Comparison of ENCODE assay signal across 17 cellular contexts in the genomic region with DNA sequence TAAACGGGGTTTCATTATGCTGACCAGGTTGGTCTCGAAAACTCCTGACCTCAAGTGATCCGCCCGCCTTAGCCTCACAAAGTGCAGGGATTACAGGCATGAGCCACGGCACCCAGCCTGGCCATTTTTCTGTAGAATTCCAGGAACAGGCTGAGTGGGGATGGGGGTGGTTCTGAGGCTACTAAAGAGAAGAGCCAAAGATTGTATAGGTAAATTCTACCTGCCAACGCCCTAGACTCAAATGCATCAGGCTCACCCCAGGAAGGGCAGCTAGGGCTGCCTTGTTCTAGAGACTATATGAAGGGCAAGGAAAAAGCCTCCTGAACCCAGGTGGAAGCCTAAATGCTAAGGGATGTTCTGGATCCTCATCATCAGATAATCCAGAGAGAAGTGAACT. TPM values are rescaled to one million over a fixed set of nuclear protein-coding genes. Genes with fewer than 3 reads are reported as not detected.
A peak's percentile ranks its signal among the peaks of the same experiment; 100 is the strongest.
DNase-seq lines count a peak whose midpoint lies in the region; ATAC-seq and TF ChIP-seq lines count a peak whose summit lies in the region.
"Had no signal": no experiment of that assay in that cellular context is flagged by ENCODE, and none has a peak within 500 bp of the region (broad histone marks: within the 10 kb centered on the region; RNA-seq: fewer than 3 reads in every experiment).

No MANE protein-coding gene starts in this region.

- peaks cover 4 to 5% of the 10 kb centered on the region in 2 donors for H3K36me3 Mint-ChIP-seq in activated T-cell treated with anti-CD3 and anti-CD28 coated beads, Interleukin-2, amount 50 U/mL, for 72 hours (ENCODE audit: insufficient read depth in 2 of 2)
- no peaks in the 10 kb centered on the region for H3K36me3 Mint-ChIP-seq in activated CD4-positive, alpha-beta memory T cell treated with anti-CD3 and anti-CD28 coated beads for 36 hours
- no peaks in the 10 kb centered on the region for H3K36me3 Mint-ChIP-seq in type B pancreatic cell

- no peaks in the 10 kb centered on the region for H3K36me3 ChIP-seq in stomach
- H3K36me3 ChIP-seq: HAP-1, pancreas, uterus had no signal

- H3K27me3 Mint-ChIP-seq in activated T-cell treated with anti-CD3 and anti-CD28 coated beads, Interleukin-2, amount 50 U/mL, for 72 hours (ENCODE audit: low read depth): peaks cover 48% of the 10 kb centered on the region
- H3K27me3 Mint-ChIP-seq in activated CD4-positive, alpha-beta memory T cell treated with anti-CD3 and anti-CD28 coated beads for 36 hours: peaks cover 5% of the 10 kb centered on the region
- peaks cover 50% of the 10 kb centered on the region for H3K27me3 Mint-ChIP-seq in type B pancreatic cell

- TF ChIP-seq POLR2A in stomach (IDR thresholded peaks at IDR 0.05): no peak

- no peaks in the 10 kb centered on the region for H3K9me3 ChIP-seq in stomach
- H3K9me3 ChIP-seq: HAP-1, pancreas, uterus had no signal

- peaks cover 0 to 2% of the 10 kb centered on the region in 2 donors for H3K9me3 Mint-ChIP-seq in activated T-cell treated with anti-CD3 and anti-CD28 coated beads, Interleukin-2, amount 50 U/mL, for 72 hours
- peaks cover 4% of the 10 kb centered on the region for H3K9me3 Mint-ChIP-seq in activated CD4-positive, alpha-beta memory T cell treated with anti-CD3 and anti-CD28 coated beads for 36 hours
- no peaks in the 10 kb centered on the region for H3K9me3 Mint-ChIP-seq in type B pancreatic cell

- POLR2A ChIA-PET in activated CD4-positive, alpha-beta memory T cell treated with anti-CD3 and anti-CD28 coated beads for 36 hours (lab: Charles Lee): no interaction called here

- H3K4me1 Mint-ChIP-seq in activated T-cell treated with anti-CD3 and anti-CD28 coated beads, Interleukin-2, amount 50 U/mL, for 72 hours (ENCODE audit: low read depth): peaks cover 34% of the 10 kb centered on the region
- H3K4me1 Mint-ChIP-seq in activated CD4-positive, alpha-beta memory T cell treated with anti-CD3 and anti-CD28 coated beads for 36 hours (ENCODE audit: low read depth): peaks cover 20% of the 10 kb centered on the region
- no peaks in the 10 kb centered on the region for H3K4me1 Mint-ChIP-seq in type B pancreatic cell (ENCODE audit: unreplicated experiment)

- H3K4me3 Mint-ChIP-seq in activated T-cell treated with anti-CD3 and anti-CD28 coated beads, Interleukin-2, amount 50 U/mL, for 72 hours: peak overlapping the region; percentile 91 to 98
- H3K4me3 Mint-ChIP-seq in activated CD4-positive, alpha-beta memory T cell treated with anti-CD3 and anti-CD28 coated beads for 36 hours: peak overlapping the region; percentile 77
- H3K4me3 Mint-ChIP-seq in type B pancreatic cell: peak overlapping the region; percentile 89

- TF ChIP-seq EP300 in stomach (IDR thresholded peaks at IDR 0.05): no peak

- H3K27ac ChIP-seq in stomach: no peak overlapping the region
- H3K27ac ChIP-seq: coronary artery, pancreas, skin epidermis, uterus had no signal

- CTCF ChIA-PET in activated CD4-positive, alpha-beta memory T cell treated with anti-CD3 and anti-CD28 coated beads for 36 hours (lab: Charles Lee): interaction anchor here (1.2 to 4.7 kb wide), 4 partner anchors 48 to 103 kb away, joined by 4 to 57 read pairs (median 18); a partner anchor contains a TSS

- peak overlapping the region; percentile 92 for H3K27ac Mint-ChIP-seq in activated T-cell treated with anti-CD3 and anti-CD28 coated beads, Interleukin-2, amount 50 U/mL, for 72 hours
- no peak overlapping the region for H3K27ac Mint-ChIP-seq in activated CD4-positive, alpha-beta memory T cell treated with anti-CD3 and anti-CD28 coated beads for 36 hours
- no peak overlapping the region for H3K27ac Mint-ChIP-seq in type B pancreatic cell

- H3K4me1 ChIP-seq in stomach: peaks cover 14 to 18% (median 16%) of the 10 kb centered on the region in 4 donors
- H3K4me1 ChIP-seq: pancreas, uterus had no signal

- no peak for TF ChIP-seq CTCF in type B pancreatic cell (conservative IDR thresholded peaks at IDR 0.05)
- no peak for TF ChIP-seq CTCF in stomach (IDR thresholded peaks at IDR 0.05)

- no peak for ATAC-seq in activated T-cell treated with anti-CD3 and anti-CD28 coated beads, Interleukin-2, amount 50 U/mL, for 72 hours (replicated peaks in 1 of 2)
- ATAC-seq in left colon: peak; percentile 35

- 80 to 91% (median 85%) methylated on average over 6 of the region's 6 CpGs for WGBS in stomach, 5 donors

- DNase-seq in activated T-cell treated with anti-CD3 and anti-CD28 coated beads, Interleukin-2, amount 50 U/mL, for 72 hours: no peak
- DNase-seq in activated T-cell treated with anti-CD3 and anti-CD28 coated beads for 4 hours (no peak), left colon (peak in 1 of 2 donors; percentile 28), type B pancreatic cell (ENCODE audit: extremely low spot score, unreplicated experiment) (no peak), SW 1271 (lab: John Stamatoyannopoulos, UW) (no peak), HK-2 (ENCODE audit: unreplicated experiment) (no peak), stomach (no peak)
- DNase-seq in activated CD4-positive, alpha-beta memory T cell treated with anti-CD3 and anti-CD28 coated beads for 36 hours: no peak
- DNase-seq: NCI-H524 treated with DMSO at 0.1 percent for 48 hours, uterus had no signal

- peaks cover 0 to 28% (median 9%) of the 10 kb centered on the region in 3 donors for H3K27me3 ChIP-seq in stomach
- H3K27me3 ChIP-seq: pancreas, uterus had no signal

- intact Hi-C loops in activated CD4-positive, alpha-beta memory T cell treated with anti-CD3 and anti-CD28 coated beads for 36 hours (cut with micrococcal nuclease): loop anchor here (1.0 to 5.0 kb wide), 5 partner anchors 41 to 117 kb away; a partner anchor contains a TSS
- intact Hi-C loops in left colon (cut with DNase I, micrococcal nuclease): no loop called here
- intact Hi-C loops in stomach (cut with DNase I; ENCODE audit: low total_unique reads): no loop called here

- no peak overlapping the region for H3K4me3 ChIP-seq in stomach
- H3K4me3 ChIP-seq: HAP-1 had no signal

RNA-seq across cellular contexts. Expression of a gene that starts 1.6 kb away (rescaled TPM):
- total RNA-seq in activated T-cell treated with anti-CD3 and anti-CD28 coated beads, Interleukin-2, amount 50 U/mL, for 72 hours: not detected
- total RNA-seq in activated CD4-positive, alpha-beta memory T cell treated with anti-CD3 and anti-CD28 coated beads for 36 hours: not detected
- total RNA-seq in left colon (1 to 10 TPM; 3.6 to 3.9 TPM), type B pancreatic cell (ENCODE audit: low replicate concordance) (not detected in 2 replicates), stomach (not detected)
- not detected for polyA plus RNA-seq in stomach
- total RNA-seq: glomerular endothelial cell, mesenteric fat pad, pancreas, uterus had no signal
- polyA plus RNA-seq: esophagus, pancreas had no signal

RNA-seq across cellular contexts. Expression of a gene that starts 17.5 kb away (rescaled TPM):
- 1 to 10 TPM in 1 of 2 donors, under 1 TPM in 1; 0.34 to 2.0 TPM for total RNA-seq in activated T-cell treated with anti-CD3 and anti-CD28 coated beads, Interleukin-2, amount 50 U/mL, for 72 hours
- total RNA-seq in activated CD4-positive, alpha-beta memory T cell treated with anti-CD3 and anti-CD28 coated beads for 36 hours: under 1 TPM; 0.65 to 0.93 TPM
- total RNA-seq in left colon (under 1 TPM; 0.15 to 0.28 TPM), type B pancreatic cell (ENCODE audit: low replicate concordance) (not detected in 2 replicates), stomach (under 1 TPM in 1 of 5 donors, not detected in 4; 0.29 TPM)
- under 1 TPM in 1 of 3 donors, not detected in 2; 0.08 TPM for polyA plus RNA-seq in stomach
- total RNA-seq: glomerular endothelial cell, mesenteric fat pad, pancreas, uterus had no signal
